In the genomic region with DNA sequence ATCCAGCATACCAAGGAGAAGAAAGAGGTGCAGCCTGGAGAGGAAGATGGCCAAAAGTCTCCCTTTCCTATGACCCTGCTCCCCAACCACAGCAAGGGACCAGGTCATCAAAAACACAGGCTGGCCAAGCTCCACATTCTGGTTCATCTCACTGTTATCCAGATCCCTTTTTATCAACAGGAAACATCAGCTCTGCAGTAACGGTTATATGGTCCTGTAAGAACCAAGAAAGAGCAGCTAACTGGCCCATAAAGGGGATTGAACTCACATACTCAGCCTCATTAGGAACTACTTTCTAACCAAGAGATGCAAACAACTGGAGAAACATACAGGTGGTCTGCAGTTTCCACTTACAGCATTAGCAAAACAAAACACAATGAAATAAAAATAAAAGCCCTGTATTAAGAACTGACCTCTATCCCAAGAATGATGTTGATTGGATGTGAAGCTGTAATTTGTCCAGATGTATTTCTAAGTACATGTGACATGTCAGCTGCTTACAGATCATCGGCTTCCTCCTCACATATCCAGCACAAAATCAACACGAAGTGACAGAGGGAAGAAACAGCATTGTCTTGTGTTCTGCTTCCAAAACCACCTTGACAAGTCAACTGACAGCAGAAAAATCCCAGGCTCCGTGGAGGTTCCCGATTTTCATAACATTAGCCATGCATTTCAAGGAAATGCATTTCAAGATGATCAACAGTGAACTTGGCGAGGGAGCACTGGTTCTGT, we compare ENCODE assay signal across 17 cellular contexts.
DNase-seq lines count a peak whose midpoint lies in the region; ATAC-seq, FAIRE-seq and TF ChIP-seq lines count a peak whose summit lies in the region.
"Had no signal": no experiment of that assay in that cellular context is flagged by ENCODE, and none has a peak within 500 bp of the region (broad histone marks: within the 10 kb centered on the region; RNA-seq: fewer than 3 reads in every experiment).

No MANE protein-coding gene starts in this region.

- H3K4me3 Mint-ChIP-seq in endodermal cell, result no peak overlapping the region
- H3K4me3 Mint-ChIP-seq in osteocyte (ENCODE audit: unreplicated experiment), result no peak overlapping the region
- H3K4me3 Mint-ChIP-seq: CD4-positive, alpha-beta memory T cell; H9 had no signal

- peaks cover 0 to 23% (median 0%) of the 10 kb centered on the region in 11 experiments; a peak in 8 of 22 replicates for H4K20me1 ChIP-seq in BLaER1 treated with 17β-estradiol and CSF1 and Interleukin-3, amounts not matched to agents 10 nM and 100 nM

- FAIRE-seq in RCC 7860 (lab: Jason Lieb, UNC) (no peak), kidney (lab: Jason Lieb, UNC) (no peak)
- FAIRE-seq: GM19239 had no signal

- no peaks in the 10 kb centered on the region for H3K36me3 Mint-ChIP-seq in endodermal cell (ENCODE audit: low read depth)
- H3K36me3 Mint-ChIP-seq in osteocyte (ENCODE audit: unreplicated experiment), result no peaks in the 10 kb centered on the region
- H3K36me3 Mint-ChIP-seq: CD4-positive, alpha-beta memory T cell had no signal

- H3K4me1 ChIP-seq in BLaER1 treated with 17β-estradiol and CSF1 and Interleukin-3, amounts not matched to agents 10 nM and 100 nM, result peaks cover 12 to 60% (median 49%) of the 10 kb centered on the region in 10 experiments
- H3K4me1 ChIP-seq in endodermal cell (ENCODE audit: control insufficient read depth, insufficient read depth, low read length) (no peaks in the 10 kb centered on the region), kidney (ENCODE audit: control insufficient read depth in 1 of 2, insufficient read depth in 1 of 2, low read depth in 1 of 2, low read length in 2 of 2) (no peaks in the 10 kb centered on the region)

- peaks cover 8 to 50% (median 21%) of the 10 kb centered on the region in 11 experiments; a peak in 18 of 22 replicates for H3K27me3 ChIP-seq in BLaER1 treated with 17β-estradiol and CSF1 and Interleukin-3, amounts not matched to agents 10 nM and 100 nM
- H3K27me3 ChIP-seq in endodermal cell (ENCODE audit: control insufficient read depth, insufficient read depth, low read length, poor library complexity, severe bottlenecking), result no peaks in the 10 kb centered on the region

- H3K27me3 Mint-ChIP-seq in endodermal cell (ENCODE audit: insufficient read depth) (no peaks in the 10 kb centered on the region), osteocyte (ENCODE audit: unreplicated experiment) (no peaks in the 10 kb centered on the region)
- H3K27me3 Mint-ChIP-seq: CD4-positive, alpha-beta memory T cell had no signal

- intact Hi-C loops in kidney (cut with DNase I), result no loop called here

- peaks cover 31% of the 10 kb centered on the region for H3K4me1 Mint-ChIP-seq in endodermal cell
- H3K4me1 Mint-ChIP-seq in osteocyte (ENCODE audit: unreplicated experiment), result peaks cover 58% of the 10 kb centered on the region
- H3K4me1 Mint-ChIP-seq: CD4-positive, alpha-beta memory T cell had no signal

- H3K9me3 ChIP-seq in BLaER1 treated with 17β-estradiol and CSF1 and Interleukin-3, amounts not matched to agents 10 nM and 100 nM (replicated peaks in 1 of 11), result no peaks in the 10 kb centered on the region
- H3K9me3 ChIP-seq in endodermal cell (ENCODE audit: control insufficient read depth, low read length) (no peaks in the 10 kb centered on the region), kidney (ENCODE audit: control insufficient read depth in 1 of 2, low read length in 2 of 2) (no peaks in the 10 kb centered on the region)

- 81 to 87% methylated on average over 6 of the region's 6 CpGs for WGBS in endodermal cell (ENCODE audit: insufficient coverage in 1 of 2, insufficient read length in 1 of 2), 2 experiments

- H3K4me2 ChIP-seq in BLaER1 treated with 17β-estradiol and CSF1 and Interleukin-3, amounts not matched to agents 10 nM and 100 nM, result peak overlapping the region in 10 of 11 experiments; percentile 7 to 93 (median 82); a peak in 17 of 22 replicates

- TF ChIP-seq CTCF in endodermal cell (conservative IDR thresholded peaks at IDR 0.05) (no peak), osteocyte (IDR thresholded peaks at IDR 0.05) (no peak), kidney (IDR thresholded peaks at IDR 0.05; ENCODE audit: borderline replicate concordance, extremely low read depth, insufficient read depth) (no peak)

- no peak overlapping the region for H3K9ac ChIP-seq in BLaER1 treated with 17β-estradiol and CSF1 and Interleukin-3, amounts not matched to agents 10 nM and 100 nM
- H3K9ac ChIP-seq in endodermal cell (ENCODE audit: extremely low read depth, low read length, poor library complexity, severe bottlenecking), result no peak overlapping the region
- H3K9ac ChIP-seq in kidney (ENCODE audit: low read length in 2 of 2), result no peak overlapping the region

- H3K9me3 Mint-ChIP-seq in endodermal cell (no peaks in the 10 kb centered on the region), osteocyte (ENCODE audit: unreplicated experiment) (no peaks in the 10 kb centered on the region)
- H3K9me3 Mint-ChIP-seq: CD4-positive, alpha-beta memory T cell; H9 had no signal

- H3K27ac Mint-ChIP-seq in endodermal cell (no peak overlapping the region), osteocyte (ENCODE audit: unreplicated experiment) (peak overlapping the region; percentile 58)
- H3K27ac Mint-ChIP-seq: CD4-positive, alpha-beta memory T cell; H9 had no signal

- DNase-seq in endodermal cell (peak; percentile 23), osteocyte (ENCODE audit: extremely low spot score, unreplicated experiment) (no peak), epidermal melanocyte (ENCODE audit: insufficient read length, low spot score) (no peak), RCC 7860 (ENCODE audit: low spot score) (no peak), kidney (no peak)
- DNase-seq: 8988T; AML-193; C1 segment of cervical spinal cord; CD4-positive, alpha-beta memory T cell; COR-L47; DND-41; GF-D8; GOT3; H9 had no signal

- H3K4me3 ChIP-seq in BLaER1 treated with 17β-estradiol and CSF1 and Interleukin-3, amounts not matched to agents 10 nM and 100 nM, result no peak overlapping the region
- H3K4me3 ChIP-seq in endodermal cell (ENCODE audit: low read length) (no peak overlapping the region), kidney (ENCODE audit: low read length in 2 of 2) (no peak overlapping the region)

- H3K36me3 ChIP-seq in BLaER1 treated with 17β-estradiol and CSF1 and Interleukin-3, amounts not matched to agents 10 nM and 100 nM, result no peaks in the 10 kb centered on the region
- H3K36me3 ChIP-seq in endodermal cell (ENCODE audit: control insufficient read depth, insufficient read depth, low read length) (no peaks in the 10 kb centered on the region), kidney (ENCODE audit: control insufficient read depth in 1 of 2, insufficient read depth in 2 of 2, low read length in 2 of 2) (no peaks in the 10 kb centered on the region)

- no peak for ATAC-seq in SK-N-SH treated with all-trans-retinoic acid at 6 μM for 48 hours

- no peak overlapping the region for H3K27ac ChIP-seq in BLaER1 treated with 17β-estradiol and CSF1 and Interleukin-3, amounts not matched to agents 10 nM and 100 nM
- no peak overlapping the region for H3K27ac ChIP-seq in endodermal cell (ENCODE audit: low read depth, low read length)
- no peak overlapping the region for H3K27ac ChIP-seq in kidney (ENCODE audit: low read depth in 2 of 2, low read length in 2 of 2)

TF ChIP-seq in SK-N-SH treated with all-trans-retinoic acid at 6 μM for 48 hours, 23 proteins besides CTCF, POLR2A, EP300 and RAD21:
- TF ChIP-seq BACH2 (CRISPR knock-in tag; IDR thresholded peaks at IDR 0.05; ENCODE audit: borderline replicate concordance) (no peak), TCF4 (CRISPR knock-in tag; IDR thresholded peaks at IDR 0.05; ENCODE audit: borderline replicate concordance) (peak; percentile 24; the same call in 1 of the 2 replicates)
